ENCODE assay signal across 8 cellular contexts in the genomic region with DNA sequence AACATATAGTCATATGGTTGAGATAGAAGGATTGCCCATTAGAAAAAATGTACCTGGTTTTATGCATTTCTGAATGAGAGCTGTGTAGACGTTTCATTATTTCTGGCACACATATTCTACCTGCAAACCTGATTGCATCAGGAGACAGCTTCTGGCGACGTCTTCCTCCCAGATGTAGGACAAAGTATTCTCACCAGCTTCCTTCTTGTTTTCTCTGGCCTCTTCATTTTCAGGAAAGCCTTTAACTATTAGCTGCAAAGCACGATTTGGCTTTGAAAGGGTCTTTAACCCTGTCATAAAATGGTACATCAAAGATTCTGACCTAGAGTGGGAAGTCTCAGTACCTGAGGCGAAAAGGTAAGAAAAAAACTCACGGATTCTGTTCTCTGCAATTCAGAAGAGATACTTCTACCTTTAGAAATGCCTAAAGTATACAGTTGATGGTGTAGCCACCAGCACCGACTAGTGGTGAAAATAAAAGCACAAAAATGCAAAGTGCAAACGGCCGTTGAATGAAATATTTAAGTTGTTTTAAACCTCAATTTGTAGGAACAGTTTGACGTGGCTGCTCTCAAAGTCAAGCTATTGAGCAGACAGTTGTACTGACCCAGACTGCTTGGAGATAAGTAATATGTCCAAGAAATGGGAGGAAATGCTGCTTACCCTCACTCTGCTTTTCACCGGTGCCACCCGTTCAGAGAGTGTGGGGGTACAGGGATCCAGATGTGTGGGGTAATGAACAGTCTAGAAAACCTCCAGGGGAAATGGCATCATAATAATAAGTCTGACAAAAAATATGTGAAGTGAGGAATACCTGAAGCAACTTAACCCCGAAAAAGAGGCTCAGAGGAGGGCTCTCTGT. TPM values are rescaled to one million over a fixed set of nuclear protein-coding genes. Genes with fewer than 3 reads are reported as not detected.
A peak's percentile ranks its signal among the peaks of the same experiment; 100 is the strongest.
DNase-seq lines count a peak whose midpoint lies in the region; ATAC-seq and TF ChIP-seq lines count a peak whose summit lies in the region.

No MANE protein-coding gene starts in this region.

- no peaks in the 10 kb centered on the region for H3K4me1 Mint-ChIP-seq in glutamatergic neuron (ENCODE audit: low read depth, unreplicated experiment)

- DNase-seq in EH (ENCODE audit: low read depth) (peak; percentile 30), NT2/D1 (ENCODE audit: low read depth, low spot score) (peak; percentile 35), glutamatergic neuron (no peak), DMS153 (lab: John Stamatoyannopoulos, UW) (no peak)
- peak; percentile 71 for DNase-seq in activated effector memory CD4-positive, alpha-beta T cell treated with anti-CD3 and anti-CD28 coated beads, Interleukin-2, amount 50 U/mL, for 16 hours
- DNase-seq in stimulated activated CD4-positive, alpha-beta T cell treated with anti-CD3 and anti-CD28 coated beads, Interleukin-12 subunit alpha, Interleukin-12 subunit beta, amount 100 ng/mL, for 4 hours: peak; percentile 19

- H3K27ac Mint-ChIP-seq in glutamatergic neuron (ENCODE audit: unreplicated experiment): no peak overlapping the region

- no peaks in the 10 kb centered on the region for H3K36me3 Mint-ChIP-seq in glutamatergic neuron (ENCODE audit: unreplicated experiment)

- no peak overlapping the region for H3K4me3 Mint-ChIP-seq in glutamatergic neuron (ENCODE audit: unreplicated experiment)

- no peaks in the 10 kb centered on the region for H3K4me1 ChIP-seq in NT2/D1 (ENCODE audit: insufficient read depth, insufficient read length)

- peak; percentile 67 for TF ChIP-seq CTCF in glutamatergic neuron (IDR thresholded peaks at IDR 0.05; ENCODE audit: partially characterized antibody, unreplicated experiment)

- peak; percentile 55 for ATAC-seq in GM21737 (IDR thresholded peaks at IDR 0.05; ENCODE audit: unreplicated experiment)
- ATAC-seq in HG02840 (IDR thresholded peaks at IDR 0.05; ENCODE audit: low FRiP score, unreplicated experiment): no peak

- no peak overlapping the region for H3K4me3 ChIP-seq in NT2/D1 (ENCODE audit: insufficient read length, low read depth)

- no peak overlapping the region for H3K9ac ChIP-seq in NT2/D1 (ENCODE audit: insufficient read length, low read depth)

- H3K27me3 ChIP-seq in NT2/D1 (ENCODE audit: insufficient read depth, insufficient read length): no peaks in the 10 kb centered on the region

- no peaks in the 10 kb centered on the region for H3K9me3 ChIP-seq in NT2/D1 (ENCODE audit: insufficient read depth, low read length)

- H3K27me3 Mint-ChIP-seq in glutamatergic neuron (ENCODE audit: unreplicated experiment): peaks cover 2% of the 10 kb centered on the region

- H3K36me3 ChIP-seq in NT2/D1 (ENCODE audit: insufficient read depth, insufficient read length, low read length): no peaks in the 10 kb centered on the region

- peaks cover 2% of the 10 kb centered on the region for H3K9me3 Mint-ChIP-seq in glutamatergic neuron (ENCODE audit: unreplicated experiment)

RNA-seq across cellular contexts. Expression of gene IL18RAP, which starts 20.2 kb away (rescaled TPM):
- not detected for total RNA-seq in glutamatergic neuron (ENCODE audit: unreplicated experiment)

RNA-seq across cellular contexts. Expression of gene SLC9A4, which starts 29.8 kb away (rescaled TPM):
- total RNA-seq in glutamatergic neuron (ENCODE audit: unreplicated experiment): 0.12 TPM

Comparison
In these comparisons a context has a peak if more than half of its experiments do, and no peak if none do; other contexts are left out.
1. DNase-seq: peak in EH (single experiment), NT2/D1 (single experiment), activated effector memory CD4-positive, alpha-beta T cell treated with anti-CD3 and anti-CD28 coated beads, Interleukin-2, amount 50 U/mL, for 16 hours (single experiment) and stimulated activated CD4-positive, alpha-beta T cell treated with anti-CD3 and anti-CD28 coated beads, Interleukin-12 subunit alpha, Interleukin-12 subunit beta, amount 100 ng/mL, for 4 hours (single experiment); none in glutamatergic neuron (single experiment) and DMS153 (single experiment).